ENCODE assay signal across 14 cellular contexts in the genomic region with DNA sequence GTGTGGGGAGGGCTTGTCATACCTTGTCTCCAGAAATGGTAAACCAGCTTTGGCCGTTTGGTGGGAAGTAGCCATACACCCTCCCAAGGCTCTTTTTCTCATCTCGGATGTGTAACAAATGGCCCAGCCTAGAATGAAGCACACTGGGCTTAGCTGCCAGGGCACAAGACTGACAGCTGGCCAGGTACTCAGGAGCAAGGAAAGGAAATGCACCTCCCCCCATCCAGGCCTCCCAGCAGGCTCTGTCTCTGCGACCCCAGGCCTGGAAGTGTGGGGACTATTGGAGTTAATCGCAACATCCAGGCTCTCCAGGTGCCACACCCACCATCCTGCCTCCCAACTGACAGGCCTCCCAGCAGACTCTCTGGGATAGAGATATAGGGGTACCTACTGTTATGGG.
A peak's percentile ranks its signal among the peaks of the same experiment; 100 is the strongest.
DNase-seq lines count a peak whose midpoint lies in the region; ATAC-seq lines count a peak whose summit lies in the region.
"Had no signal": no experiment of that assay in that cellular context is flagged by ENCODE, and none has a peak within 500 bp of the region (broad histone marks: within the 10 kb centered on the region; RNA-seq: fewer than 3 reads in every experiment).

No MANE protein-coding gene starts in this region.

- intact Hi-C loops in posterior cingulate gyrus (cut with DNase I) = no loop called here

- DNase-seq in NCI-H82 (lab: John Stamatoyannopoulos, UW) (peak; percentile 53), NCI-H82 treated with DMSO at 0.1 percent for 48 hours (lab: John Stamatoyannopoulos, UW; ENCODE audit: unreplicated experiment) (no peak), NCI-H524 treated with DMSO at 0.1 percent for 48 hours (lab: John Stamatoyannopoulos, UW) (peak; percentile 8), iPS-NIHi11 (ENCODE audit: low spot score) (peak; percentile 26), NCI-H1930 (lab: John Stamatoyannopoulos, UW) (no peak), posterior cingulate gyrus (no peak)
- DNase-seq: 8988T; AML-193; Caco-2; CD8-positive, alpha-beta memory T cell; DMS53; GM23248 had no signal

- ATAC-seq in GM21717 (IDR thresholded peaks at IDR 0.05; ENCODE audit: unreplicated experiment) = no peak
- ATAC-seq: HepG2 had no signal

Comparison
In these comparisons a context has a peak if more than half of its experiments do, and no peak if none do; other contexts are left out.
1. DNase-seq: peak in NCI-H82 (single experiment), NCI-H524 treated with DMSO at 0.1 percent for 48 hours (single experiment) and iPS-NIHi11 (single experiment); none in NCI-H82 treated with DMSO at 0.1 percent for 48 hours (single experiment), NCI-H1930 (0 of 2) and posterior cingulate gyrus (0 of 10).